ENCODE assay signal across 8 cellular contexts in genomic region chr11:110376711-110377324, GRCh38. TPM values are rescaled to one million over a fixed set of nuclear protein-coding genes. Genes with fewer than 3 reads are reported as not detected.
DNase-seq lines count a peak whose midpoint lies in the region; ATAC-seq and TF ChIP-seq lines count a peak whose summit lies in the region.

No MANE protein-coding gene starts in this region.

- peaks cover 6% of the 10 kb centered on the region for H3K27me3 Mint-ChIP-seq in activated naive CD4-positive, alpha-beta T cell treated with anti-CD3 and anti-CD28 coated beads for 36 hours (ENCODE audit: low read depth)
- H3K27me3 Mint-ChIP-seq in activated B cell treated with CpG ODN at 0.5 μM for 24 hours (no peaks in the 10 kb centered on the region), nephron (ENCODE audit: low read depth) (no peaks in the 10 kb centered on the region)

- TF ChIP-seq CTCF in activated B cell treated with CpG ODN at 0.5 μM for 24 hours (IDR thresholded peaks at IDR 0.05) (no peak), nephron (IDR thresholded peaks at IDR 0.05; ENCODE audit: unreplicated experiment in 3 of 3) (peak; percentile 78 to 94 (median 88))

- ATAC-seq in HG02938 (IDR thresholded peaks at IDR 0.05; ENCODE audit: unreplicated experiment), result peak; percentile 26
- peak; percentile 58 for ATAC-seq in activated B cell treated with CpG ODN at 0.5 μM for 24 hours (ENCODE audit: low read depth)
- no peak for ATAC-seq in GM21381 (IDR thresholded peaks at IDR 0.05; ENCODE audit: unreplicated experiment)

- no peak overlapping the region for H3K4me3 Mint-ChIP-seq in activated naive CD4-positive, alpha-beta T cell treated with anti-CD3 and anti-CD28 coated beads for 36 hours
- H3K4me3 Mint-ChIP-seq in activated B cell treated with CpG ODN at 0.5 μM for 24 hours (peak overlapping the region; percentile 13), nephron (peak overlapping the region; percentile 66 to 78 (median 71))

- no peak overlapping the region for H3K27ac Mint-ChIP-seq in activated naive CD4-positive, alpha-beta T cell treated with anti-CD3 and anti-CD28 coated beads for 36 hours
- H3K27ac Mint-ChIP-seq in activated B cell treated with CpG ODN at 0.5 μM for 24 hours (no peak overlapping the region), nephron (peak overlapping the region; percentile 69 to 93 (median 90))

- DNase-seq in activated naive CD4-positive, alpha-beta T cell treated with anti-CD3 and anti-CD28 coated beads for 36 hours, result peak; percentile 47
- no peak for DNase-seq in activated naive CD4-positive, alpha-beta T cell treated with anti-CD3 and anti-CD28 coated beads, Interleukin-2, amount 50 U/mL, for 16 hours
- DNase-seq in NCI-H2196 (lab: John Stamatoyannopoulos, UW; ENCODE audit: unreplicated experiment) (peak; percentile 82), activated B cell treated with CpG ODN at 0.5 μM for 24 hours (no peak), fibroblast of peridontal ligament (ENCODE audit: extremely low read depth) (peak; percentile 82)

- no peaks in the 10 kb centered on the region for H3K36me3 Mint-ChIP-seq in activated naive CD4-positive, alpha-beta T cell treated with anti-CD3 and anti-CD28 coated beads for 36 hours (ENCODE audit: low read depth)
- H3K36me3 Mint-ChIP-seq in activated B cell treated with CpG ODN at 0.5 μM for 24 hours (ENCODE audit: low read depth) (no peaks in the 10 kb centered on the region), nephron (ENCODE audit: low read depth) (no peaks in the 10 kb centered on the region)

- no peaks in the 10 kb centered on the region for H3K9me3 Mint-ChIP-seq in activated naive CD4-positive, alpha-beta T cell treated with anti-CD3 and anti-CD28 coated beads for 36 hours
- no peaks in the 10 kb centered on the region for H3K9me3 Mint-ChIP-seq in activated B cell treated with CpG ODN at 0.5 μM for 24 hours
- no peaks in the 10 kb centered on the region for H3K9me3 Mint-ChIP-seq in nephron

- CTCF ChIA-PET in activated naive CD4-positive, alpha-beta T cell treated with anti-CD3 and anti-CD28 coated beads for 36 hours (lab: Charles Lee), result interaction anchor here (0.7 to 2.1 kb wide), 17 partner anchors 9 to 204 kb away, joined by 3 to 30 read pairs (median 3); partner anchors contain the start of gene FDX1
- CTCF ChIA-PET in activated B cell treated with CpG ODN at 0.5 μM for 24 hours (lab: Charles Lee), result interaction anchor here (0.8 to 3.1 kb wide), 6 partner anchors 9 to 180 kb away, joined by 3 to 46 read pairs (median 4); partner anchors contain the start of gene FDX1

- intact Hi-C loops in activated naive CD4-positive, alpha-beta T cell treated with anti-CD3 and anti-CD28 coated beads for 36 hours (cut with micrococcal nuclease), result loop anchor here (1.0 to 5.0 kb wide), 6 partner anchors 56 to 855 kb away; no protein-coding TSS in a partner anchor
- intact Hi-C loops in activated B cell treated with CpG ODN at 0.5 μM for 24 hours (cut with micrococcal nuclease), result loop anchor here (1.0 to 10.0 kb wide), 7 partner anchors 52 to 1682 kb away; partner anchors contain the start of gene FDX1

- H3K4me1 Mint-ChIP-seq in activated naive CD4-positive, alpha-beta T cell treated with anti-CD3 and anti-CD28 coated beads for 36 hours (ENCODE audit: low read depth), result peaks cover 16% of the 10 kb centered on the region
- H3K4me1 Mint-ChIP-seq in activated B cell treated with CpG ODN at 0.5 μM for 24 hours, result peaks cover 5% of the 10 kb centered on the region
- H3K4me1 Mint-ChIP-seq in nephron, result peaks cover 7% of the 10 kb centered on the region

- POLR2A ChIA-PET in activated B cell treated with CpG ODN at 0.5 μM for 24 hours (lab: Charles Lee), result no interaction called here

RNA-seq across cellular contexts. Expression of gene FDX1, which starts 52.9 kb away (rescaled TPM):
- 10 to 100 TPM; 12.3 to 13.4 TPM for total RNA-seq in activated naive CD4-positive, alpha-beta T cell treated with anti-CD3 and anti-CD28 coated beads for 36 hours
- 8.7 and 9.4 TPM in 2 replicates for total RNA-seq in activated B cell treated with CpG ODN at 0.5 μM for 24 hours

Comparison
In these comparisons a context has a peak if more than half of its experiments do, and no peak if none do; other contexts are left out.
1. DNase-seq: peak in activated naive CD4-positive, alpha-beta T cell treated with anti-CD3 and anti-CD28 coated beads for 36 hours (single experiment), NCI-H2196 (single experiment) and fibroblast of peridontal ligament (single experiment); none in activated naive CD4-positive, alpha-beta T cell treated with anti-CD3 and anti-CD28 coated beads, Interleukin-2, amount 50 U/mL, for 16 hours (single experiment) and activated B cell treated with CpG ODN at 0.5 μM for 24 hours (single experiment).
2. H3K27ac Mint-ChIP-seq: peak in nephron (3 of 3); none in activated naive CD4-positive, alpha-beta T cell treated with anti-CD3 and anti-CD28 coated beads for 36 hours (single experiment) and activated B cell treated with CpG ODN at 0.5 μM for 24 hours (single experiment).